In the genomic region with DNA sequence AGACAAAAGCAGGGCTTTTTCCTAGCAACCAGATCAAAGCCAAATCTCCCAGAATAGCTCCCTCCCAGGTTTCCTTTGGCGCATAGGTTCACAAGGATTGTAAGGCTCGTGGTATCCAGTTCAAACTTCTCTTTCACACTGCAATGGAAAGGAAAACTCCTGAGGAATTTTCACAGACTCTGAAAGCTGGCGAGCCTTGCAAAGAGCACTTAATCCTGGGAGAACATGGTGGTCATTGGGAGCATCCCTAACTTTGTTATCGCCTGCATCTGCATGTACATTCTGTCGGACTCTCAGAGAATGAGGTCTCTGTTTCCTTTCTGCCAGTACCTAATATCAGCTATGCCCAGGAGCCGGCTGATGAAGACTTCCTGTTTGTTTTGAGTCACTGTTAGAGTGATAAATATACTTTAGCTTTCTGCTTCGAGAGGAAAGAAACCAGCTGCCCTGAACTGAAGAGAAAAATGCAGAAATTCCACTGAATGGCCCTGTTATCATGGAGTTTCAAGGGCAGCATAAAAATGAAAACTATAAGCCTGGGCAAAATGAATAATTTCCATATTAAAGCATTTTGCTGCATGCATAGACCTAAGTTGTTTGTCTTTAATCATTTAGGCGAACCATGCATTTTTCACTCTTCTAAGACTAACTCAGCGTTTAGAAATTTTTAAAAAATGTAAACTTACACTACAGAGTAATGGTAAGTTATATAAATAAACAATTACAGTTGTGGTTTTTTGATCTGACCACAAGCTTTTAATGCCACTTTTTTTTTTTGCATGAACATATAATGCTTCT, we compare ENCODE assay signal across 1 cellular context.
TF ChIP-seq lines count a peak whose summit lies in the region.

No MANE protein-coding gene starts in this region.

TF ChIP-seq in GM12878, 131 proteins besides CTCF, POLR2A, EP300 and RAD21 (continued from another document):
- TF ChIP-seq, protein P1, sequence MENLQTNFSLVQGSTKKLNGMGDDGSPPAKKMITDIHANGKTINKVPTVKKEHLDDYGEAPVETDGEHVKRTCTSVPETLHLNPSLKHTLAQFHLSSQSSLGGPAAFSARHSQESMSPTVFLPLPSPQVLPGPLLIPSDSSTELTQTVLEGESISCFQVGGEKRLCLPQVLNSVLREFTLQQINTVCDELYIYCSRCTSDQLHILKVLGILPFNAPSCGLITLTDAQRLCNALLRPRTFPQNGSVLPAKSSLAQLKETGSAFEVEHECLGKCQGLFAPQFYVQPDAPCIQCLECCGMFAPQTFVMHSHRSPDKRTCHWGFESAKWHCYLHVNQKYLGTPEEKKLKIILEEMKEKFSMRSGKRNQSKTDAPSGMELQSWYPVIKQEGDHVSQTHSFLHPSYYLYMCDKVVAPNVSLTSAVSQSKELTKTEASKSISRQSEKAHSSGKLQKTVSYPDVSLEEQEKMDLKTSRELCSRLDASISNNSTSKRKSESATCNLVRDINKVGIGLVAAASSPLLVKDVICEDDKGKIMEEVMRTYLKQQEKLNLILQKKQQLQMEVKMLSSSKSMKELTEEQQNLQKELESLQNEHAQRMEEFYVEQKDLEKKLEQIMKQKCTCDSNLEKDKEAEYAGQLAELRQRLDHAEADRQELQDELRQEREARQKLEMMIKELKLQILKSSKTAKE (IDR thresholded peaks at IDR 0.05; ENCODE audit: low read depth, poor library complexity, severe bottlenecking) = no peak
